ENCODE assay signal across 18 cellular contexts in genomic region chr7:156783864-156784263, GRCh38.
"Had no signal": no experiment of that assay in that cellular context is flagged by ENCODE, and none has a peak within 500 bp of the region (broad histone marks: within the 10 kb centered on the region; RNA-seq: fewer than 3 reads in every experiment).

No MANE protein-coding gene starts in this region.

- H3K27ac Mint-ChIP-seq: activated CD4-positive, alpha-beta memory T cell treated with anti-CD3 and anti-CD28 coated beads for 36 hours; activated CD4-positive, alpha-beta T cell treated with anti-CD3 and anti-CD28 coated beads for 36 hours; activated naive CD8-positive, alpha-beta T cell treated with anti-CD3 and anti-CD28 coated beads, Interleukin-2, amount 10 ng/mL, durations not matched to agents 7 days and 5 days; natural killer cell; type B pancreatic cell had no signal

- H3K4me3 Mint-ChIP-seq: activated CD4-positive, alpha-beta memory T cell treated with anti-CD3 and anti-CD28 coated beads for 36 hours; activated CD4-positive, alpha-beta T cell treated with anti-CD3 and anti-CD28 coated beads for 36 hours; activated naive CD8-positive, alpha-beta T cell treated with anti-CD3 and anti-CD28 coated beads, Interleukin-2, amount 10 ng/mL, durations not matched to agents 7 days and 5 days; activated T-cell treated with anti-CD3 and anti-CD28 coated beads, Interleukin-2, amount 50 U/mL, for 4 hours; natural killer cell; type B pancreatic cell had no signal

- FAIRE-seq: colon had no signal

- ATAC-seq: activated CD4-positive, alpha-beta T cell treated with anti-CD3 and anti-CD28 coated beads for 36 hours; activated T-cell treated with anti-CD3 and anti-CD28 coated beads, Interleukin-2, amount 50 U/mL, for 4 hours; natural killer cell had no signal

- H3K36me3 Mint-ChIP-seq: natural killer cell had no signal

- DNase-seq: activated CD4-positive, alpha-beta memory T cell treated with anti-CD3 and anti-CD28 coated beads for 36 hours; activated CD4-positive, alpha-beta T cell treated with anti-CD3 and anti-CD28 coated beads for 36 hours; activated gamma-delta T cell treated with Interleukin-2 at 50 U/mL for 16 hours; activated naive CD8-positive, alpha-beta T cell treated with anti-CD3 and anti-CD28 coated beads, Interleukin-2, amount 10 ng/mL, durations not matched to agents 7 days and 5 days; activated T-cell treated with anti-CD3 and anti-CD28 coated beads, Interleukin-2, amount 50 U/mL, for 4 hours; aorta; esophagus squamous epithelium; foreskin melanocyte; mesenchymal stem cell; natural killer cell; SK-N-SH; stimulated activated CD4-positive, alpha-beta T cell treated with anti-CD3 and anti-CD28 coated beads, Interleukin-2, amount 100 ng/mL, for 48 hours; stimulated activated naive CD4-positive, alpha-beta T cell treated with Interleukin-2 at 50 U/mL for 16 hours; T-helper 1 cell; T1000; WERI-Rb-1 had no signal

- H3K27me3 Mint-ChIP-seq: activated CD4-positive, alpha-beta memory T cell treated with anti-CD3 and anti-CD28 coated beads for 36 hours; activated CD4-positive, alpha-beta T cell treated with anti-CD3 and anti-CD28 coated beads for 36 hours; activated naive CD8-positive, alpha-beta T cell treated with anti-CD3 and anti-CD28 coated beads, Interleukin-2, amount 10 ng/mL, durations not matched to agents 7 days and 5 days; type B pancreatic cell had no signal

- H3K4me3 ChIP-seq: esophagus squamous epithelium had no signal

- H3K9me3 Mint-ChIP-seq: activated CD4-positive, alpha-beta memory T cell treated with anti-CD3 and anti-CD28 coated beads for 36 hours; activated T-cell treated with anti-CD3 and anti-CD28 coated beads, Interleukin-2, amount 50 U/mL, for 4 hours; natural killer cell; type B pancreatic cell had no signal
